In genomic region chr14:73245401-73246325, GRCh38 we compare ENCODE assay signal across 8 cellular contexts. TPM values are rescaled to one million over a fixed set of nuclear protein-coding genes. Genes with fewer than 3 reads are reported as not detected.
DNase-seq lines count a peak whose midpoint lies in the region; ATAC-seq and TF ChIP-seq lines count a peak whose summit lies in the region.

No MANE protein-coding gene starts in this region.

- H3K27me3 ChIP-seq in duodenal mucosa (ENCODE audit: control insufficient read depth in 1 of 2, insufficient read depth in 2 of 2, low read length in 2 of 2) (no peaks in the 10 kb centered on the region), mucosa of stomach (ENCODE audit: control insufficient read depth, insufficient read depth, low read length) (peaks cover 19% of the 10 kb centered on the region), suprapubic skin (no peaks in the 10 kb centered on the region)

- no peak for TF ChIP-seq POLR2A in suprapubic skin (IDR thresholded peaks at IDR 0.05)

- peak; percentile 56 for ATAC-seq in HG03571 (IDR thresholded peaks at IDR 0.05; ENCODE audit: unreplicated experiment)
- peak; percentile 66 for ATAC-seq in WTC11

- peaks cover 0 to 4% of the 10 kb centered on the region in 2 donors for H3K4me1 ChIP-seq in duodenal mucosa (ENCODE audit: control insufficient read depth in 1 of 2, insufficient read depth in 2 of 2, low read length in 2 of 2)
- no peaks in the 10 kb centered on the region for H3K4me1 ChIP-seq in mucosa of stomach (ENCODE audit: control insufficient read depth, insufficient read depth, low read length)
- peaks cover 30% of the 10 kb centered on the region for H3K4me1 ChIP-seq in suprapubic skin

- H3K4me3 Mint-ChIP-seq in WTC11 (peak overlapping the region; percentile 65), endothelial cell (ENCODE audit: unreplicated experiment) (no peak overlapping the region)

- H3K36me3 ChIP-seq in duodenal mucosa (ENCODE audit: control insufficient read depth in 1 of 2, insufficient read depth in 2 of 2, low read length in 2 of 2): no peaks in the 10 kb centered on the region
- no peaks in the 10 kb centered on the region for H3K36me3 ChIP-seq in mucosa of stomach (ENCODE audit: control insufficient read depth, insufficient read depth, low read length)
- H3K36me3 ChIP-seq in suprapubic skin: peaks cover 4% of the 10 kb centered on the region

- peaks cover 14% of the 10 kb centered on the region for H3K4me1 Mint-ChIP-seq in WTC11
- peaks cover 6% of the 10 kb centered on the region for H3K4me1 Mint-ChIP-seq in endothelial cell (ENCODE audit: unreplicated experiment)

- TF ChIP-seq CTCF in WTC11 (IDR thresholded peaks at IDR 0.05) (no peak), suprapubic skin (IDR thresholded peaks at IDR 0.05) (no peak), endothelial cell (IDR thresholded peaks at IDR 0.05; ENCODE audit: unreplicated experiment) (no peak)

- peak; percentile 34 for DNase-seq in NCI-H146 (lab: John Stamatoyannopoulos, UW)
- no peak for DNase-seq in NCI-H146 treated with DMSO at 0.1 percent for 48 hours (lab: John Stamatoyannopoulos, UW; ENCODE audit: unreplicated experiment)
- peak; percentile 57 for DNase-seq in WTC11 (ENCODE audit: low spot score)
- no peak for DNase-seq in suprapubic skin (ENCODE audit: low spot score in 2 of 2)
- no peak for DNase-seq in endothelial cell (ENCODE audit: low spot score)

- H3K4me3 ChIP-seq in duodenal mucosa (ENCODE audit: low read depth in 1 of 2, low read length in 2 of 2) (peak overlapping the region; percentile 47 to 57), mucosa of stomach (ENCODE audit: low read length) (peak overlapping the region; percentile 14), suprapubic skin (peak overlapping the region; percentile 49)

- H3K27ac Mint-ChIP-seq in WTC11: no peak overlapping the region
- H3K27ac Mint-ChIP-seq in endothelial cell (ENCODE audit: unreplicated experiment): no peak overlapping the region

- TF ChIP-seq EP300 in suprapubic skin (IDR thresholded peaks at IDR 0.05): no peak

- POLR2A ChIA-PET in WTC11 (lab: Charles Lee): no interaction called here

- H3K27ac ChIP-seq in duodenal mucosa (ENCODE audit: low read depth, low read length) (no peak overlapping the region), suprapubic skin (no peak overlapping the region)

- WGBS in suprapubic skin: 41% methylated on average over 35 of the region's 67 CpGs

- CTCF ChIA-PET in WTC11 (lab: Charles Lee): interaction anchor here (1.0 to 2.8 kb wide), 2 partner anchors 13 to 217 kb away, joined by 3 to 9 read pairs; no protein-coding TSS in a partner anchor

- no peaks in the 10 kb centered on the region for H3K9me3 ChIP-seq in duodenal mucosa (ENCODE audit: control insufficient read depth in 1 of 2, low read length in 2 of 2)
- H3K9me3 ChIP-seq in mucosa of stomach (ENCODE audit: control insufficient read depth, low read length): no peaks in the 10 kb centered on the region
- H3K9me3 ChIP-seq in suprapubic skin: no peaks in the 10 kb centered on the region

- H3K36me3 Mint-ChIP-seq in WTC11: no peaks in the 10 kb centered on the region; the same call in 1 of the 2 replicates
- no peaks in the 10 kb centered on the region for H3K36me3 Mint-ChIP-seq in endothelial cell (ENCODE audit: low read depth, unreplicated experiment)

- H3K9me3 Mint-ChIP-seq in WTC11: no peaks in the 10 kb centered on the region
- H3K9me3 Mint-ChIP-seq in endothelial cell (ENCODE audit: unreplicated experiment): peaks cover 7% of the 10 kb centered on the region

- H3K27me3 Mint-ChIP-seq in WTC11 (ENCODE audit: low read depth) (no peaks in the 10 kb centered on the region), endothelial cell (ENCODE audit: unreplicated experiment) (peaks cover 20% of the 10 kb centered on the region)

- H3K9ac ChIP-seq in duodenal mucosa (ENCODE audit: low read depth in 1 of 2, low read length in 2 of 2) (no peak overlapping the region), mucosa of stomach (ENCODE audit: low read length) (peak overlapping the region; percentile 39)

TF ChIP-seq in WTC11, 78 proteins besides CTCF, POLR2A, EP300 and RAD21:
- TF ChIP-seq PRRX2 (CRISPR knock-in tag; IDR thresholded peaks at IDR 0.05) (no peak), USF2 (CRISPR knock-in tag; IDR thresholded peaks at IDR 0.05) (no peak), NR1H2 (CRISPR knock-in tag; IDR thresholded peaks at IDR 0.05) (no peak), ZNF138 (CRISPR knock-in tag; conservative IDR thresholded peaks at IDR 0.05) (no peak), IRF1 (CRISPR knock-in tag; IDR thresholded peaks at IDR 0.05) (no peak), ZNF219 (CRISPR knock-in tag; IDR thresholded peaks at IDR 0.05; ENCODE audit: borderline replicate concordance) (no peak), ZNF396 (CRISPR knock-in tag; IDR thresholded peaks at IDR 0.05; ENCODE audit: borderline replicate concordance) (no peak), GRHL2 (CRISPR knock-in tag; IDR thresholded peaks at IDR 0.05; ENCODE audit: insufficient replicate concordance, severe bottlenecking) (no peak), ZNF317 (CRISPR knock-in tag; IDR thresholded peaks at IDR 0.05; ENCODE audit: borderline replicate concordance, low read depth) (no peak), AR (CRISPR knock-in tag; IDR thresholded peaks at IDR 0.05) (no peak), HMGXB4 (CRISPR knock-in tag; IDR thresholded peaks at IDR 0.05) (no peak), ETV6 (CRISPR knock-in tag; IDR thresholded peaks at IDR 0.05) (no peak), ZBTB21 (CRISPR knock-in tag; IDR thresholded peaks at IDR 0.05; ENCODE audit: borderline replicate concordance) (no peak), GTF2I (CRISPR knock-in tag; conservative IDR thresholded peaks at IDR 0.05) (no peak)

RNA-seq across cellular contexts. Expression of gene PAPLN, which starts 8.4 kb away (rescaled TPM):
- 9.3 to 16.3 TPM (median 14.8 TPM) in 3 replicates for total RNA-seq in WTC11 (2021)
- 10 to 100 TPM; 15.9 to 44.9 (median 23.5) TPM for total RNA-seq in suprapubic skin
- 1.1 TPM for total RNA-seq in endothelial cell (ENCODE audit: unreplicated experiment)

Comparison
In these comparisons a context has a peak if more than half of its experiments do, and no peak if none do; other contexts are left out.
1. DNase-seq: peak in NCI-H146 (single experiment) and WTC11 (single experiment); none in NCI-H146 treated with DMSO at 0.1 percent for 48 hours (single experiment), suprapubic skin (0 of 2) and endothelial cell (single experiment).
2. Peak in every context shown above with its lines, with median percentiles within 50 percentile points of each other: H3K4me3 ChIP-seq.